Comparison of ENCODE assay signal across 15 cellular contexts in the genomic region with DNA sequence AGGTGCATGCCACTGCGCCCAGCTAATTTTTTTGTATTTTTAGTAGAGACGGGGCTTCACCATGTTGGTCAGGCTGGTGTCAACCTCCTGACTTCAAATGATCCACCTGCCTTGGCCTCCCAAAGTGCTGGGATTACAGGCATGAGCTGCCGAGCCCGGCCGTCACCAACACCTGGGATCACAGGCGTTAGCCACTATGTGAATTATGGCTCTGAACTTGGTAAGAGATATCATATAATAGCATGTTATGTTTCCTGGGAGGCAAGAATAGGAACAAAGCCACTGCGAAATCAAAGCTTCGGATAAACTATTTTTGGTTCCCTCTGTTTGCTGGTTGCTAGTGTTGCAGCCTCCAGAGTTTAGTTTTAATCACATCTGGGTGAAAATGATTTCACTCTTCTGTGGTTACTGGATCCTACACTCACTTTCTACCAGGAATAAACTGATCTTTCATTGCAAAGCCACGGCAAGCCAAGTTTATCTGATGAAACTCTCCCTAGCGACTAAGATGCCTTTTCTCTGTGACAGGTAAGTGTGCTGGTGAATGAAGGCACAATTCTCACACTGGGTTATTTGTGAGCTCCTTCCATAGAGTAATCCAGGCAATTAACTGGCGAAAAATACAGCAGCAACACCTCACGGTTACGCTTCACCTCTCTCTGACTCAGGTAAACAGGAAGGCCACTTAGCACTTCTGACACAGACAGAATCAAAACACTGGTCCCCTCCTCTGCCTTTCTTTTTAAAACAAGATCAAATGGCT. TPM values are rescaled to one million over a fixed set of nuclear protein-coding genes. Genes with fewer than 3 reads are reported as not detected.
A peak's percentile ranks its signal among the peaks of the same experiment; 100 is the strongest.
DNase-seq lines count a peak whose midpoint lies in the region; ATAC-seq, FAIRE-seq and TF ChIP-seq lines count a peak whose summit lies in the region.
"Had no signal": no experiment of that assay in that cellular context is flagged by ENCODE, and none has a peak within 500 bp of the region (broad histone marks: within the 10 kb centered on the region; RNA-seq: fewer than 3 reads in every experiment).

No MANE protein-coding gene starts in this region.

- DNase-seq in NCI-H1417 (lab: John Stamatoyannopoulos, UW): peak in 2 of 3 experiments; percentile 18 to 50
- no peak for DNase-seq in NCI-H1417 treated with DMSO at 0.1 percent for 48 hours (lab: John Stamatoyannopoulos, UW)
- DNase-seq in T-cell: peak in 15 of 34 experiments; percentile 6 to 59 (median 17)
- DNase-seq in endodermal cell: no peak
- DNase-seq in psoas muscle: no peak
- no peak for DNase-seq in GF-D8 (lab: John Stamatoyannopoulos, UW)
- no peak for DNase-seq in H54 (ENCODE audit: insufficient read length, low spot score)
- DNase-seq in cortex of kidney (lab: John Stamatoyannopoulos, UW): no peak
- DNase-seq: activated CD4-positive, CD25-positive, alpha-beta regulatory T cell; kidney; pancreas; stimulated activated CD4-positive, alpha-beta T cell treated with anti-CD3 and anti-CD28 coated beads, Interleukin-4, amount 100 ng/mL, for 24 hours; transverse colon had no signal

- no peaks in the 10 kb centered on the region for H3K9me3 ChIP-seq in endodermal cell (ENCODE audit: control insufficient read depth, low read length)
- H3K9me3 ChIP-seq in psoas muscle: no peaks in the 10 kb centered on the region
- H3K9me3 ChIP-seq: pancreas, transverse colon had no signal

- TF ChIP-seq POLR2A in H54 (IDR thresholded peaks at IDR 0.05; ENCODE audit: low read depth, low read length): no peak

- H3K27me3 Mint-ChIP-seq in T-cell: no peaks in the 10 kb centered on the region
- no peaks in the 10 kb centered on the region for H3K27me3 Mint-ChIP-seq in endodermal cell (ENCODE audit: insufficient read depth)

- H3K27ac ChIP-seq in endodermal cell (ENCODE audit: low read depth, low read length) (no peak overlapping the region), psoas muscle (peak overlapping the region; percentile 97)
- H3K27ac ChIP-seq: pancreas, transverse colon had no signal

- 91 to 93% methylated on average over 13 of the region's 13 CpGs for WGBS in endodermal cell (ENCODE audit: insufficient coverage in 1 of 2, insufficient read length in 1 of 2), 2 experiments
- 30 to 42% (median 34%) methylated on average over 13 of the region's 13 CpGs for WGBS in psoas muscle, 3 donors

- H3K4me3 ChIP-seq in endodermal cell (ENCODE audit: low read length) (no peak overlapping the region), psoas muscle (no peak overlapping the region)
- H3K4me3 ChIP-seq: pancreas, transverse colon had no signal

- FAIRE-seq in H54 (lab: Jason Lieb, UNC): no peak
- FAIRE-seq: A204.1, kidney, pancreas, RCC 7860 had no signal

- H3K36me3 ChIP-seq in endodermal cell (ENCODE audit: control insufficient read depth, insufficient read depth, low read length) (peaks cover 52% of the 10 kb centered on the region), psoas muscle (ENCODE audit: insufficient read depth in 1 of 2, low read depth in 1 of 2) (peaks cover 5 to 39% of the 10 kb centered on the region in 2 donors)
- H3K36me3 ChIP-seq: pancreas, transverse colon had no signal

- H3K36me3 Mint-ChIP-seq in T-cell: peaks cover 25% of the 10 kb centered on the region
- H3K36me3 Mint-ChIP-seq in endodermal cell (ENCODE audit: low read depth): peaks cover 49% of the 10 kb centered on the region

- H3K4me1 Mint-ChIP-seq in T-cell (peaks cover 28 to 39% (median 30%) of the 10 kb centered on the region in 3 donors), endodermal cell (peaks cover 14% of the 10 kb centered on the region)

- H3K4me1 ChIP-seq in endodermal cell (ENCODE audit: control insufficient read depth, insufficient read depth, low read length) (no peaks in the 10 kb centered on the region), psoas muscle (peaks cover 45% of the 10 kb centered on the region)
- H3K4me1 ChIP-seq: pancreas, transverse colon had no signal

- no peak for TF ChIP-seq CTCF in endodermal cell (conservative IDR thresholded peaks at IDR 0.05)
- no peak for TF ChIP-seq CTCF in psoas muscle (IDR thresholded peaks at IDR 0.05)

- H3K27ac Mint-ChIP-seq in T-cell (peak overlapping the region; percentile 96 to 99), endodermal cell (peak overlapping the region; percentile 79)

- POLR2A ChIA-PET in T-cell (lab: Charles Lee): interaction anchor here in 1 of 2 donors (0.6 kb wide), 1 partner anchor 89 kb away, joined by 3 read pairs; no protein-coding TSS in a partner anchor

- ATAC-seq in T-cell (replicated peaks in 1 of 4): peak; percentile 82 to 96 (median 92)
- peak; percentile 24 to 50 (median 44) for ATAC-seq in psoas muscle

- CTCF ChIA-PET in T-cell (lab: Charles Lee): no interaction called here

- H3K27me3 ChIP-seq in endodermal cell (ENCODE audit: control insufficient read depth, insufficient read depth, low read length, poor library complexity, severe bottlenecking) (no peaks in the 10 kb centered on the region), psoas muscle (ENCODE audit: insufficient read depth in 3 of 3, low read length in 2 of 3) (no peaks in the 10 kb centered on the region)
- H3K27me3 ChIP-seq: pancreas, transverse colon had no signal

- no peaks in the 10 kb centered on the region for H3K9me3 Mint-ChIP-seq in T-cell
- H3K9me3 Mint-ChIP-seq in endodermal cell: no peaks in the 10 kb centered on the region

- H3K9ac ChIP-seq in endodermal cell (ENCODE audit: extremely low read depth, low read length, poor library complexity, severe bottlenecking): no peak overlapping the region

- intact Hi-C loops in psoas muscle (cut with DNase I): loop anchor here (5.0 kb wide), 2 partner anchors 43 to 58 kb away; a partner anchor contains a TSS

- peak overlapping the region; percentile 62 to 74 (median 70) for H3K4me3 Mint-ChIP-seq in T-cell
- no peak overlapping the region for H3K4me3 Mint-ChIP-seq in endodermal cell

RNA-seq across cellular contexts. Expression of a gene that starts 16.7 kb away (rescaled TPM):
- 10 to 100 TPM; 32.6 to 46.1 (median 43.2) TPM for total RNA-seq in T-cell
- total RNA-seq in endodermal cell: 10 to 100 TPM; 17.9 to 24.9 TPM
- polyA plus RNA-seq in endodermal cell (2013, experiment 1 of 2): 22.9 TPM
- polyA plus RNA-seq in endodermal cell (2013, experiment 2 of 2): 16.3 TPM
- total RNA-seq in psoas muscle: 10 to 100 TPM; 19.8 to 35.1 (median 25.5) TPM
- 10 to 100 TPM; 31.7 to 44.0 (median 42.6) TPM for polyA plus RNA-seq in psoas muscle

RNA-seq across cellular contexts. Expression of a gene that starts 38.2 kb away (rescaled TPM):
- total RNA-seq in T-cell: 10 to 100 TPM in 1 of 5 donors, 1 to 10 TPM in 4; 6.0 to 10.2 (median 7.1) TPM
- 1 to 10 TPM; 2.6 TPM for total RNA-seq in endodermal cell
- polyA plus RNA-seq in endodermal cell (2013, experiment 1 of 2): 1.3 TPM
- polyA plus RNA-seq in endodermal cell (2013, experiment 2 of 2): 1.2 TPM
- total RNA-seq in psoas muscle: 1 to 10 TPM in 3 of 4 donors, under 1 TPM in 1; 0.69 to 1.2 (median 1.1) TPM
- 1 to 10 TPM; 1.1 to 1.6 (median 1.2) TPM for polyA plus RNA-seq in psoas muscle

RNA-seq across cellular contexts. Expression of a gene that starts 58.8 kb away (rescaled TPM):
- total RNA-seq in T-cell (1 to 10 TPM; 2.8 to 8.9 (median 6.1) TPM), endodermal cell (10 to 100 TPM; 19.0 to 25.2 TPM), psoas muscle (10 to 100 TPM; 43.7 to 73.7 (median 59.0) TPM)
- 19.4 TPM for polyA plus RNA-seq in endodermal cell (2013, experiment 1 of 2)
- 21.9 TPM for polyA plus RNA-seq in endodermal cell (2013, experiment 2 of 2)
- 10 to 100 TPM; 34.8 to 64.7 (median 46.7) TPM for polyA plus RNA-seq in psoas muscle

Comparison
In these comparisons a context has a peak if more than half of its experiments do, and no peak if none do; other contexts are left out.
1. DNase-seq: peak in NCI-H1417 (2 of 3); none in NCI-H1417 treated with DMSO at 0.1 percent for 48 hours (single experiment), endodermal cell (single experiment), psoas muscle (0 of 2), GF-D8 (single experiment), H54 (single experiment) and cortex of kidney (single experiment).